Comparison of ENCODE assay signal across 1 cellular context in genomic region chr1:7967651-7968050, GRCh38.
A peak's percentile ranks its signal among the peaks of the same experiment; 100 is the strongest.
TF ChIP-seq lines count a peak whose summit lies in the region.

No MANE protein-coding gene starts in this region.

TF ChIP-seq in K562, 482 proteins besides CTCF, POLR2A, EP300 and RAD21:
- TF ChIP-seq, protein P1, sequence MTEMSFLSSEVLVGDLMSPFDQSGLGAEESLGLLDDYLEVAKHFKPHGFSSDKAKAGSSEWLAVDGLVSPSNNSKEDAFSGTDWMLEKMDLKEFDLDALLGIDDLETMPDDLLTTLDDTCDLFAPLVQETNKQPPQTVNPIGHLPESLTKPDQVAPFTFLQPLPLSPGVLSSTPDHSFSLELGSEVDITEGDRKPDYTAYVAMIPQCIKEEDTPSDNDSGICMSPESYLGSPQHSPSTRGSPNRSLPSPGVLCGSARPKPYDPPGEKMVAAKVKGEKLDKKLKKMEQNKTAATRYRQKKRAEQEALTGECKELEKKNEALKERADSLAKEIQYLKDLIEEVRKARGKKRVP (CRISPR knock-in tag; IDR thresholded peaks at IDR 0.05): no peak
- TF ChIP-seq ZNF696 (CRISPR knock-in tag; conservative IDR thresholded peaks at IDR 0.05) (no peak), ATF3 (IDR thresholded peaks at IDR 0.05) (peak; percentile 23; the same call in 1 of the 2 replicates), ATF3 (CRISPR knock-in tag; conservative IDR thresholded peaks at IDR 0.05) (no peak), MAFK (IDR thresholded peaks at IDR 0.05; ENCODE audit: low read length) (no peak), TAF7 (tag; IDR thresholded peaks at IDR 0.05) (no peak)
TF ChIP-seq in K562: peak in this region for 1.
